In the genomic region with DNA sequence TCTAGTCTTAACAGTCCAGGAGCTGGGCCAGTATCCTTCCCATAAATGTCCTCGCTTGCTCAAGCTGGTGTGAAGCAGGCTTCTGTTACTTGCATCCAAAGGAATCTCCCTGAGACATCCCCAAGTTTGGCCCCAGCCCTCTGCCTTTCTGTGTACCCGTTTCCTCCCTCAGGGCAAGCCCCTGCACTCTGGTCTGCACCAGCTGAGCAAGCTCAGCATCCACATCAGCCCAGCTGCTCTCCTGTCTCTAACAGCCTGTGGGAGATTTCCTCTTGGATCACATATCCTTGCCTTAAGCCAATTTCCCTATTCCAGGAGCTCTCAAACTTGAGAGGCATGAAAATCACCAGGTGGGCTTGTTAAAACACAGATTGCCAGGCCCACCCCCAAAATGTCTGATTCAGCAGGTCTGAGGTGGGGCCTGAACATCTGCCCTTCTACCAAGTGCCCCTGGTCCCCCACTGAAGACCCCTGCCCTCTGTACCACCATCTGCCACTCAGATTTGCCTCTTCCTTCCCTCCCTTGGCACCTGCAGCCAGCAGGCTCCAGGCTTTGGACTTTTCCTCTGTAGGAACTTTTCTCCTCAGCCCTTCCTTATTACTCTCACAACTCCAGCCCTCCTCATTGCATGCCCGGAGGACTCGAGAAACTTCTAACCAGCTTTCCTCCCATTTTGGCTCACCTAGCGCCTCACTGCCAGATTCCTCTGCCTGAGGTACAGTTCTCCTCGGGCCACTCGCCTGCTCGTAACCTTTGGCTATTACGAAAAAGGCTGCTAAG, we compare ENCODE assay signal across 13 cellular contexts. TPM values are rescaled to one million over a fixed set of nuclear protein-coding genes. Genes with fewer than 3 reads are reported as not detected.
"Had no signal": no experiment of that assay in that cellular context is flagged by ENCODE, and none has a peak within 500 bp of the region (broad histone marks: within the 10 kb centered on the region; RNA-seq: fewer than 3 reads in every experiment).

No MANE protein-coding gene starts in this region.

- H3K36me3 ChIP-seq: suprapubic skin had no signal

- ATAC-seq: natural killer cell treated with Interleukin-12 subunit alpha and Interleukin-12 subunit beta and Interleukin-15 and Interleukin-18, amount 100 ng/mL, for 72 hours had no signal

- H3K27me3 ChIP-seq: suprapubic skin had no signal

- H3K27ac ChIP-seq: suprapubic skin had no signal

- H3K9me3 ChIP-seq: suprapubic skin had no signal

- DNase-seq: activated B cell treated with CpG ODN at 0.5 μM for 24 hours; activated CD4-positive, alpha-beta T cell treated with anti-CD3 and anti-CD28 coated beads, Interleukin-2, amount 10 ng/mL, durations not matched to agents 7 days and 5 days; activated CD8-positive, alpha-beta memory T cell treated with anti-CD3 and anti-CD28 coated beads for 24 hours; activated T-cell treated with anti-CD3 and anti-CD28 coated beads for 4 hours; amygdala; dermis blood vessel endothelial cell; erythroblast; stimulated activated CD4-positive, alpha-beta T cell treated with anti-CD3 and anti-CD28 coated beads, Interleukin-2, amount 100 ng/mL, for 48 hours; stimulated activated naive CD4-positive, alpha-beta T cell treated with Interleukin-2 at 50 U/mL for 16 hours; T-helper 2 cell had no signal

- H3K4me3 ChIP-seq: suprapubic skin had no signal

RNA-seq across cellular contexts. Expression of a gene that starts 32.0 kb away (rescaled TPM):
- total RNA-seq: activated B cell treated with CpG ODN at 0.5 μM for 24 hours; natural killer cell treated with Interleukin-12 subunit alpha and Interleukin-12 subunit beta and Interleukin-15 and Interleukin-18, amount 100 ng/mL, for 72 hours; osteocyte had no signal
